12 cellular contexts compared by ENCODE assay signal in the genomic region with DNA sequence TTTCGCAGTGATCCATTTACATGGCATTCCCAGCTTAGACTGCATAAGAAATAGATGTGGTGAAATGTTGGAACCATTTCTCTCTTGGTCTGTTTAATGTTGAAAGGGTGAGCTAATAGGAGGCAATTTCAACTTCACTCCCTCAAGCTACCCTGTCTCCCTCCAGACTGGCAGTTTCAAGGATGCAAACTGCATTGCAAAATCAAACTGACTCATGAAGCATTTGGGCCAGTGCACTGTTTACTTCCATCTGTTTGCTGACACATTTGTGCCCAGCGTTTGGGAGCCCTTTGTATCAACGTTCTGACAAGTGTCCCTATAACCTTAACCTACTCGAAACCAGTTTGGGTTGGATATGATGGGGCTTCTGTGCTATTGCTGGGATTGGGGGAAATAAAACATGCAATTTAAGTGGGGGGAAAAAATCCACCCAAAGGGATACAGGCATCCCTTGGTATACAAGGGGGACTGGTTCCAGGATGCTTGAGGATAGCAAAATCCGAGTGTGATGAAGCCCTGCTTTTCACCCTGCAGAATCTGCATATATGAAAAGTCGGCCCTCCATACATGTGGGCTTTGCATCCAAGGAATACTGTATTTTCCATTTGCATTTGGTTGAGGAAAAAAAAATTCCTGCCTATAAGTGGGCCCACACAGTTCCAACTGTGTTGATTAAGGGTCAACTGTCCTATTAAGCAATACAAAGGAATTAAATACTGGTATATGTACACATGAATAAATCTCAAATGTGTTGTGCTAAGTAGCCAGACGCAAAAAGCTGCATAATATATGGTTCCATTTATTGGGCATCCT. TPM values are rescaled to one million over a fixed set of nuclear protein-coding genes. Genes with fewer than 3 reads are reported as not detected.
A peak's percentile ranks its signal among the peaks of the same experiment; 100 is the strongest.
DNase-seq lines count a peak whose midpoint lies in the region; ATAC-seq, FAIRE-seq and TF ChIP-seq lines count a peak whose summit lies in the region.
"Had no signal": no experiment of that assay in that cellular context is flagged by ENCODE, and none has a peak within 500 bp of the region (broad histone marks: within the 10 kb centered on the region; RNA-seq: fewer than 3 reads in every experiment).

No MANE protein-coding gene starts in this region.

- H3K27me3 Mint-ChIP-seq in astrocyte (ENCODE audit: low read depth, unreplicated experiment) = no peaks in the 10 kb centered on the region
- H3K27me3 Mint-ChIP-seq: effector memory CD8-positive, alpha-beta T cell had no signal

- H3K36me3 ChIP-seq in astrocyte (ENCODE audit: insufficient read depth, low read length) (no peaks in the 10 kb centered on the region), upper lobe of right lung (no peaks in the 10 kb centered on the region)

- H3K4me1 ChIP-seq in astrocyte (ENCODE audit: insufficient read depth, low read length) (peaks cover 6% of the 10 kb centered on the region), upper lobe of right lung (peaks cover 26% of the 10 kb centered on the region)

- H3K4me2 ChIP-seq in astrocyte (ENCODE audit: low read length) = peak overlapping the region; percentile 17
- H3K4me2 ChIP-seq: BLaER1 had no signal

- H3K27ac Mint-ChIP-seq in astrocyte (ENCODE audit: unreplicated experiment) = peak overlapping the region; percentile 20
- H3K27ac Mint-ChIP-seq: effector memory CD8-positive, alpha-beta T cell had no signal

- H3K4me3 ChIP-seq in astrocyte (ENCODE audit: insufficient read depth, low read depth, low read length) (no peak overlapping the region), upper lobe of right lung (no peak overlapping the region)
- H3K4me3 ChIP-seq: BLaER1 had no signal

- TF ChIP-seq CTCF in astrocyte (IDR thresholded peaks at IDR 0.05; ENCODE audit: insufficient read depth, low read depth, low read length) = no peak
- TF ChIP-seq CTCF in upper lobe of right lung (IDR thresholded peaks at IDR 0.05) = no peak

- peak; percentile 33 for DNase-seq in NK-92 treated with Interleukin-12 subunit alpha and Interleukin-12 subunit beta, amount 100 ng/mL, for 24 hours (lab: John Stamatoyannopoulos, UW)
- DNase-seq in NK-92 (lab: John Stamatoyannopoulos, UW; ENCODE audit: unreplicated experiment) (no peak), astrocyte (ENCODE audit: low read depth) (peak; percentile 62), kidney tubule cell (ENCODE audit: low spot score) (peak; percentile 53), upper lobe of right lung (no peak), KBM-7 (no peak)
- no peak for DNase-seq in effector CD8-positive, alpha-beta T cell (lab: John Stamatoyannopoulos, UW)
- DNase-seq: effector memory CD8-positive, alpha-beta T cell; Karpas-422 had no signal

- H3K4me1 Mint-ChIP-seq in astrocyte (ENCODE audit: low read depth, unreplicated experiment) = peaks cover 34% of the 10 kb centered on the region

- no peak overlapping the region for H3K4me3 Mint-ChIP-seq in astrocyte (ENCODE audit: unreplicated experiment)
- H3K4me3 Mint-ChIP-seq: effector memory CD8-positive, alpha-beta T cell; mesothelial cell of epicardium had no signal

- ATAC-seq in upper lobe of right lung = peak; percentile 95
- no peak for ATAC-seq in activated CD4-positive, CD25-positive, alpha-beta regulatory T cell treated with anti-CD3 and anti-CD28 coated beads, Interleukin-2, amount 50 U/mL, for 24 hours
- ATAC-seq: effector memory CD8-positive, alpha-beta T cell had no signal

- FAIRE-seq in astrocyte (lab: Jason Lieb, UNC) = peak; percentile 17

- peaks cover 1% of the 10 kb centered on the region for H3K36me3 Mint-ChIP-seq in astrocyte (ENCODE audit: low read depth, unreplicated experiment)

- H3K27ac ChIP-seq in astrocyte (ENCODE audit: low read depth, low read length) (no peak overlapping the region), upper lobe of right lung (no peak overlapping the region)
- H3K27ac ChIP-seq: BLaER1 had no signal

- peaks cover 98% of the 10 kb centered on the region for H4K20me1 ChIP-seq in astrocyte (ENCODE audit: insufficient read depth, low read length)

- in situ Hi-C loops in KBM-7 (cut with MboI; ENCODE audit: low pct_unique_long_range_greater_than_20kb, low sequenced_read_pairs) = no loop called here

- H3K27me3 ChIP-seq in astrocyte (ENCODE audit: insufficient read depth, low read length) (no peaks in the 10 kb centered on the region), upper lobe of right lung (no peaks in the 10 kb centered on the region)
- H3K27me3 ChIP-seq: BLaER1 had no signal

- no peaks in the 10 kb centered on the region for H3K9me3 Mint-ChIP-seq in astrocyte (ENCODE audit: unreplicated experiment)
- H3K9me3 Mint-ChIP-seq: effector memory CD8-positive, alpha-beta T cell; mesothelial cell of epicardium had no signal

- no peak overlapping the region for H2AFZ ChIP-seq in astrocyte (ENCODE audit: low read depth, low read length)

- H3K79me2 ChIP-seq in astrocyte (ENCODE audit: insufficient read depth, low read length) = peaks cover 100% of the 10 kb centered on the region

- intact Hi-C loops in upper lobe of right lung (cut with DNase I) = no loop called here

- H3K9ac ChIP-seq in astrocyte (ENCODE audit: low read length) = no peak overlapping the region
- H3K9ac ChIP-seq: BLaER1 had no signal

- no peaks in the 10 kb centered on the region for H3K9me3 ChIP-seq in astrocyte (ENCODE audit: insufficient read depth, low read depth, low read length)
- H3K9me3 ChIP-seq in upper lobe of right lung = no peaks in the 10 kb centered on the region

RNA-seq across cellular contexts. Expression of a gene that starts 15.6 kb away (rescaled TPM):
- total RNA-seq in astrocyte (131 and 143 TPM in 2 replicates), upper lobe of right lung (103 TPM)

Comparison
In these comparisons a context has a peak if more than half of its experiments do, and no peak if none do; other contexts are left out.
1. DNase-seq: peak in NK-92 treated with Interleukin-12 subunit alpha and Interleukin-12 subunit beta, amount 100 ng/mL, for 24 hours (single experiment), astrocyte (single experiment) and kidney tubule cell (single experiment); none in NK-92 (single experiment), upper lobe of right lung (single experiment), KBM-7 (single experiment) and effector CD8-positive, alpha-beta T cell (single experiment).